9 cellular contexts compared by ENCODE assay signal in genomic region chr10:7475046-7475860, GRCh38.
DNase-seq lines count a peak whose midpoint lies in the region; ATAC-seq, FAIRE-seq and TF ChIP-seq lines count a peak whose summit lies in the region.
"Had no signal": no experiment of that assay in that cellular context is flagged by ENCODE, and none has a peak within 500 bp of the region (broad histone marks: within the 10 kb centered on the region; RNA-seq: fewer than 3 reads in every experiment).

No MANE protein-coding gene starts in this region.

- no peaks in the 10 kb centered on the region for H3K9me1 ChIP-seq in K562 (ENCODE audit: control insufficient read depth, insufficient read depth, low read length)

- TF ChIP-seq CTCF in K562 (IDR thresholded peaks at IDR 0.05 in 2 of 3, conservative IDR thresholded peaks at IDR 0.05 in 1 of 3; ENCODE audit: insufficient read depth in 2 of 3, low read depth in 1 of 3, low read length in 3 of 3) (no peak), upper lobe of left lung (IDR thresholded peaks at IDR 0.05) (no peak), GM10266 (IDR thresholded peaks at IDR 0.05; ENCODE audit: control insufficient read depth, insufficient read depth, low read depth, missing control alignments) (no peak)

- POLR2A ChIA-PET in K562 (lab: Yijun Ruan, JAX): interaction anchor here (0.6 kb wide), 1 partner anchor 60 kb away, joined by 3 read pairs; no protein-coding TSS in a partner anchor

- peak; percentile 31 for DNase-seq in activated CD8-positive, alpha-beta memory T cell treated with anti-CD3 and anti-CD28 coated beads, Interleukin-2, amount 10 ng/mL, durations not matched to agents 7 days and 5 days
- DNase-seq in activated CD8-positive, alpha-beta memory T cell treated with anti-CD3 and anti-CD28 coated beads, Interleukin-2, amount 50 U/mL, for 48 hours: no peak
- DNase-seq in K562 (ENCODE audit: extremely low read depth in 1 of 4, low spot score in 3 of 4): no peak
- DNase-seq in left kidney (ENCODE audit: low read depth, low spot score): peak; percentile 76
- peak in 1 of 2 donors; percentile 24 for DNase-seq in upper lobe of left lung
- DNase-seq in GM10266 (ENCODE audit: extremely low spot score): no peak
- DNase-seq: NCI-H446 had no signal

- no peak for TF ChIP-seq RAD21 in K562 (CRISPR knock-in tag; conservative IDR thresholded peaks at IDR 0.05 in 1 of 2, IDR thresholded peaks at IDR 0.05 in 1 of 2)

- H3K9me3 ChIP-seq in K562 (replicated peaks; ENCODE audit: control insufficient read depth, insufficient read depth, low read depth, low read length) (no peaks in the 10 kb centered on the region), upper lobe of left lung (no peaks in the 10 kb centered on the region)

- no peak for ATAC-seq in activated CD8-positive, alpha-beta memory T cell treated with anti-CD3 and anti-CD28 coated beads, Interleukin-2, amount 10 ng/mL, durations not matched to agents 7 days and 5 days
- peak; percentile 55 for ATAC-seq in K562
- peak; percentile 19 to 62 for ATAC-seq in upper lobe of left lung (ENCODE audit: low FRiP score in 2 of 2)
- ATAC-seq in HG02798 (IDR thresholded peaks at IDR 0.05; ENCODE audit: poor library complexity, unreplicated experiment): no peak
- no peak for ATAC-seq in GM21423 (IDR thresholded peaks at IDR 0.05; ENCODE audit: unreplicated experiment)

- in situ Hi-C loops in K562 (cut with MboI): no loop called here

- intact Hi-C loops in K562 (cut with micrococcal nuclease): no loop called here

- H3K4me3 Mint-ChIP-seq in activated CD8-positive, alpha-beta memory T cell treated with anti-CD3 and anti-CD28 coated beads, Interleukin-2, amount 10 ng/mL, durations not matched to agents 7 days and 5 days: no peak overlapping the region

- WGBS in K562 (ENCODE audit: insufficient coverage, low coverage, missing lambda C conversion rate): 16% methylated on average over 18 of the region's 23 CpGs
- 44 to 47% methylated on average over 19 to 23 of the region's 23 CpGs for WGBS in upper lobe of left lung, 2 donors

- H3K36me3 ChIP-seq in K562 (ENCODE audit: control insufficient read depth, insufficient read depth, low read length) (no peaks in the 10 kb centered on the region), upper lobe of left lung (no peaks in the 10 kb centered on the region)

- no peak overlapping the region for H2AFZ ChIP-seq in K562 (ENCODE audit: low read depth, low read length)

- no peak for FAIRE-seq in K562 (lab: Jason Lieb, UNC)

- H3K9ac ChIP-seq in K562 (ENCODE audit: insufficient read depth in 1 of 2, low read depth in 2 of 2, low read length in 2 of 2): no peak overlapping the region

- CTCF ChIA-PET in activated CD8-positive, alpha-beta memory T cell treated with anti-CD3 and anti-CD28 coated beads, Interleukin-2, amount 10 ng/mL, durations not matched to agents 7 days and 5 days (lab: Charles Lee): no interaction called here
- CTCF ChIA-PET in K562 (lab: Yijun Ruan, JAX; ENCODE audit: low intra/inter-chr PET ratio): no interaction called here

- no peaks in the 10 kb centered on the region for H3K27me3 Mint-ChIP-seq in activated CD8-positive, alpha-beta memory T cell treated with anti-CD3 and anti-CD28 coated beads, Interleukin-2, amount 10 ng/mL, durations not matched to agents 7 days and 5 days

- H3K79me2 ChIP-seq in K562 (ENCODE audit: control insufficient read depth, insufficient read depth, low read length): no peaks in the 10 kb centered on the region

- no peaks in the 10 kb centered on the region; the same call in 1 of the 2 replicates for H4K20me1 ChIP-seq in K562 (replicated peaks; ENCODE audit: control insufficient read depth, insufficient read depth, low read length)

- H3K36me3 Mint-ChIP-seq in activated CD8-positive, alpha-beta memory T cell treated with anti-CD3 and anti-CD28 coated beads, Interleukin-2, amount 10 ng/mL, durations not matched to agents 7 days and 5 days: peaks cover 9% of the 10 kb centered on the region

- H3K4me1 Mint-ChIP-seq in activated CD8-positive, alpha-beta memory T cell treated with anti-CD3 and anti-CD28 coated beads, Interleukin-2, amount 10 ng/mL, durations not matched to agents 7 days and 5 days: peaks cover 41% of the 10 kb centered on the region

- H3K27ac ChIP-seq in K562 (ENCODE audit: extremely low read depth, low read depth, low read length) (no peak overlapping the region), upper lobe of left lung (no peak overlapping the region)

- H3K4me3 ChIP-seq in K562 (no peak overlapping the region), upper lobe of left lung (no peak overlapping the region)

- TF ChIP-seq EP300 in K562 (IDR thresholded peaks at IDR 0.05; ENCODE audit: low read length) (no peak), upper lobe of left lung (IDR thresholded peaks at IDR 0.05) (no peak)

- peaks cover 2% of the 10 kb centered on the region for H3K9me3 Mint-ChIP-seq in activated CD8-positive, alpha-beta memory T cell treated with anti-CD3 and anti-CD28 coated beads, Interleukin-2, amount 10 ng/mL, durations not matched to agents 7 days and 5 days (ENCODE audit: low read depth)

- H3K4me2 ChIP-seq in K562 (ENCODE audit: insufficient read depth, low read length): no peak overlapping the region

- no TSS peak for BruUV-seq in K562 (replicated peaks; lab: Mats Ljungman, UMichigan)

- no peak overlapping the region for H3K27ac Mint-ChIP-seq in activated CD8-positive, alpha-beta memory T cell treated with anti-CD3 and anti-CD28 coated beads, Interleukin-2, amount 10 ng/mL, durations not matched to agents 7 days and 5 days

- TF ChIP-seq POLR2A in K562 (conservative IDR thresholded peaks at IDR 0.05) (no peak), upper lobe of left lung (IDR thresholded peaks at IDR 0.05) (no peak)

- H3K27me3 ChIP-seq in K562 (ENCODE audit: control insufficient read depth in 2 of 2, insufficient read depth in 2 of 2, low read length in 2 of 2) (peaks cover 16 to 17% of the 10 kb centered on the region in 2 experiments), upper lobe of left lung (no peaks in the 10 kb centered on the region)

- H3K4me1 ChIP-seq in K562 (replicated peaks in 1 of 2; ENCODE audit: control insufficient read depth in 2 of 2, insufficient read depth in 2 of 2, low read length in 2 of 2) (no peaks in the 10 kb centered on the region), upper lobe of left lung (peaks cover 0 to 11% (median 0%) of the 10 kb centered on the region in 4 donors)

TF ChIP-seq in K562, 482 proteins besides CTCF, POLR2A, EP300 and RAD21 (continues in another document):
- TF ChIP-seq ZBTB8A (IDR thresholded peaks at IDR 0.05; ENCODE audit: partially characterized antibody) (no peak), MAZ (CRISPR knock-in tag; conservative IDR thresholded peaks at IDR 0.05 in 1 of 2, IDR thresholded peaks at IDR 0.05 in 1 of 2) (no peak), TCF3 (CRISPR knock-in tag; IDR thresholded peaks at IDR 0.05) (no peak), UBTF (IDR thresholded peaks at IDR 0.05; ENCODE audit: borderline replicate concordance in 1 of 2, low read depth in 2 of 2, low read length in 2 of 2) (no peak), TAF1 (IDR thresholded peaks at IDR 0.05; ENCODE audit: control insufficient read depth, extremely low read depth, insufficient read depth, low read length, severe bottlenecking) (no peak), ATF4 (CRISPR knock-in tag; IDR thresholded peaks at IDR 0.05) (no peak), ATF3 (IDR thresholded peaks at IDR 0.05) (no peak), ATF3 (CRISPR knock-in tag; conservative IDR thresholded peaks at IDR 0.05) (no peak), FOS (IDR thresholded peaks at IDR 0.05; ENCODE audit: extremely low read depth, insufficient read length) (no peak), NCOA6 (IDR thresholded peaks at IDR 0.05) (no peak)
- TF ChIP-seq, protein P1, sequence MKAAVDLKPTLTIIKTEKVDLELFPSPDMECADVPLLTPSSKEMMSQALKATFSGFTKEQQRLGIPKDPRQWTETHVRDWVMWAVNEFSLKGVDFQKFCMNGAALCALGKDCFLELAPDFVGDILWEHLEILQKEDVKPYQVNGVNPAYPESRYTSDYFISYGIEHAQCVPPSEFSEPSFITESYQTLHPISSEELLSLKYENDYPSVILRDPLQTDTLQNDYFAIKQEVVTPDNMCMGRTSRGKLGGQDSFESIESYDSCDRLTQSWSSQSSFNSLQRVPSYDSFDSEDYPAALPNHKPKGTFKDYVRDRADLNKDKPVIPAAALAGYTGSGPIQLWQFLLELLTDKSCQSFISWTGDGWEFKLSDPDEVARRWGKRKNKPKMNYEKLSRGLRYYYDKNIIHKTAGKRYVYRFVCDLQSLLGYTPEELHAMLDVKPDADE (conservative IDR thresholded peaks at IDR 0.05; ENCODE audit: control insufficient read depth, low read depth, low read length): no peak

Comparison
In these comparisons a context has a peak if more than half of its experiments do, and no peak if none do; other contexts are left out.
1. DNase-seq: peak in activated CD8-positive, alpha-beta memory T cell treated with anti-CD3 and anti-CD28 coated beads, Interleukin-2, amount 10 ng/mL, durations not matched to agents 7 days and 5 days (single experiment) and left kidney (single experiment); none in activated CD8-positive, alpha-beta memory T cell treated with anti-CD3 and anti-CD28 coated beads, Interleukin-2, amount 50 U/mL, for 48 hours (single experiment), K562 (0 of 4) and GM10266 (single experiment).
2. ATAC-seq: peak in K562 (single experiment) and upper lobe of left lung (2 of 2); none in activated CD8-positive, alpha-beta memory T cell treated with anti-CD3 and anti-CD28 coated beads, Interleukin-2, amount 10 ng/mL, durations not matched to agents 7 days and 5 days (single experiment), HG02798 (single experiment) and GM21423 (single experiment).